In genomic region chr6:37650071-37650481, GRCh38 we compare ENCODE assay signal across 1 cellular context.
A peak's percentile ranks its signal among the peaks of the same experiment; 100 is the strongest.
TF ChIP-seq lines count a peak whose summit lies in the region.

No MANE protein-coding gene starts in this region.

TF ChIP-seq in HepG2, 621 proteins besides CTCF, POLR2A, EP300 and RAD21 (continued from another document and continues in another):
- TF ChIP-seq ZBED4 (CRISPR knock-in tag; IDR thresholded peaks at IDR 0.05; ENCODE audit: borderline replicate concordance): no peak
- no peak for TF ChIP-seq ARID3A (IDR thresholded peaks at IDR 0.05; ENCODE audit: low read depth, low read length)
- 0 out of 2 replicates have a peak, but pooled peaks have one; percentile 22 for TF ChIP-seq ERF (CRISPR knock-in tag; IDR thresholded peaks at IDR 0.05)
- no peak for TF ChIP-seq SMAD9 (CRISPR knock-in tag; IDR thresholded peaks at IDR 0.05)
- 0 out of 2 replicates have a peak, but pooled peaks have one; percentile 34 for TF ChIP-seq KLF13 (CRISPR knock-in tag; IDR thresholded peaks at IDR 0.05)
- no peak for TF ChIP-seq ZNF232 (CRISPR knock-in tag; IDR thresholded peaks at IDR 0.05; ENCODE audit: borderline replicate concordance)
- TF ChIP-seq BRCA1 (CRISPR knock-in tag; IDR thresholded peaks at IDR 0.05): no peak
- TF ChIP-seq LRRFIP1 (CRISPR knock-in tag; conservative IDR thresholded peaks at IDR 0.05): no peak
- no peak for TF ChIP-seq ZFP37 (CRISPR knock-in tag; IDR thresholded peaks at IDR 0.05; ENCODE audit: borderline replicate concordance)
- no peak for TF ChIP-seq FOXA3 (CRISPR knock-in tag; IDR thresholded peaks at IDR 0.05)
- no peak for TF ChIP-seq ZNF816 (CRISPR knock-in tag; IDR thresholded peaks at IDR 0.05; ENCODE audit: borderline replicate concordance)
- TF ChIP-seq NR0B2 (CRISPR knock-in tag; IDR thresholded peaks at IDR 0.05): no peak
- TF ChIP-seq PHF8 (CRISPR knock-in tag; IDR thresholded peaks at IDR 0.05): no peak
- no peak for TF ChIP-seq U2AF2 (IDR thresholded peaks at IDR 0.05; ENCODE audit: low read depth, low read length)
- no peak for TF ChIP-seq DMTF1 (CRISPR knock-in tag; IDR thresholded peaks at IDR 0.05)
- TF ChIP-seq ZNF451 (CRISPR knock-in tag; IDR thresholded peaks at IDR 0.05): no peak
- TF ChIP-seq ZNF670 (CRISPR knock-in tag; IDR thresholded peaks at IDR 0.05; ENCODE audit: borderline replicate concordance): no peak
- TF ChIP-seq HNF1A (IDR thresholded peaks at IDR 0.05; ENCODE audit: low read depth): no peak
- TF ChIP-seq HNF1A (CRISPR knock-in tag; IDR thresholded peaks at IDR 0.05; ENCODE audit: borderline replicate concordance): no peak
- TF ChIP-seq ZFP36 (IDR thresholded peaks at IDR 0.05; ENCODE audit: borderline replicate concordance, low read depth, low read length, partially characterized antibody): no peak
- TF ChIP-seq ZBTB42 (CRISPR knock-in tag; IDR thresholded peaks at IDR 0.05): no peak
- no peak for TF ChIP-seq RBM22 (optimal IDR thresholded peaks at IDR 0.05; ENCODE audit: low read length)
- no peak for TF ChIP-seq NR3C1 (CRISPR knock-in tag; IDR thresholded peaks at IDR 0.05)
- no peak for TF ChIP-seq THRA (CRISPR knock-in tag; IDR thresholded peaks at IDR 0.05; ENCODE audit: borderline replicate concordance)
- no peak for TF ChIP-seq THYN1 (CRISPR knock-in tag; IDR thresholded peaks at IDR 0.05; ENCODE audit: borderline replicate concordance, low read depth)
- no peak for TF ChIP-seq KDM5B (CRISPR knock-in tag; IDR thresholded peaks at IDR 0.05; ENCODE audit: borderline replicate concordance)
- no peak for TF ChIP-seq FIP1L1 (IDR thresholded peaks at IDR 0.05; ENCODE audit: borderline replicate concordance, insufficient read depth, low read depth, low read length)
- no peak for TF ChIP-seq ZNF790 (CRISPR knock-in tag; IDR thresholded peaks at IDR 0.05; ENCODE audit: borderline replicate concordance)
- no peak for TF ChIP-seq MXI1 (IDR thresholded peaks at IDR 0.05; ENCODE audit: borderline replicate concordance, low read depth, low read length)
- no peak for TF ChIP-seq ZNF18 (CRISPR knock-in tag; IDR thresholded peaks at IDR 0.05; ENCODE audit: insufficient replicate concordance)
- no peak for TF ChIP-seq LBX2 (CRISPR knock-in tag; IDR thresholded peaks at IDR 0.05; ENCODE audit: borderline replicate concordance)
- TF ChIP-seq NRL (CRISPR knock-in tag; IDR thresholded peaks at IDR 0.05; ENCODE audit: borderline replicate concordance): 0 out of 2 replicates have a peak, but pooled peaks have one; percentile 40
- TF ChIP-seq ZNF546 (CRISPR knock-in tag; conservative IDR thresholded peaks at IDR 0.05): no peak
- TF ChIP-seq MIER2 (CRISPR knock-in tag; IDR thresholded peaks at IDR 0.05): no peak
- TF ChIP-seq ZNF567 (CRISPR knock-in tag; IDR thresholded peaks at IDR 0.05; ENCODE audit: borderline replicate concordance): no peak
- no peak for TF ChIP-seq ZC3H4 (CRISPR knock-in tag; IDR thresholded peaks at IDR 0.05; ENCODE audit: borderline replicate concordance)
- TF ChIP-seq BCL6 (CRISPR knock-in tag; IDR thresholded peaks at IDR 0.05): no peak
- TF ChIP-seq MEF2D (CRISPR knock-in tag; IDR thresholded peaks at IDR 0.05): no peak
- no peak for TF ChIP-seq CBX2 (IDR thresholded peaks at IDR 0.05; ENCODE audit: low read depth, low read length)
- TF ChIP-seq CBX2 (CRISPR knock-in tag; IDR thresholded peaks at IDR 0.05; ENCODE audit: low read depth): no peak
- TF ChIP-seq CHD2 (IDR thresholded peaks at IDR 0.05; ENCODE audit: low read depth, low read length): no peak
- no peak for TF ChIP-seq ZEB1 (IDR thresholded peaks at IDR 0.05; ENCODE audit: insufficient replicate concordance, low read depth)
